13 cellular contexts compared by ENCODE assay signal in genomic region chr7:7773334-7774308, GRCh38. TPM values are rescaled to one million over a fixed set of nuclear protein-coding genes. Genes with fewer than 3 reads are reported as not detected.
A peak's percentile ranks its signal among the peaks of the same experiment; 100 is the strongest.
DNase-seq lines count a peak whose midpoint lies in the region; ATAC-seq, FAIRE-seq and TF ChIP-seq lines count a peak whose summit lies in the region.
"Had no signal": no experiment of that assay in that cellular context is flagged by ENCODE, and none has a peak within 500 bp of the region (broad histone marks: within the 10 kb centered on the region; RNA-seq: fewer than 3 reads in every experiment).

No MANE protein-coding gene starts in this region.

- TF ChIP-seq CTCF in GM12878 (IDR thresholded peaks at IDR 0.05 in 2 of 3, conservative IDR thresholded peaks at IDR 0.05 in 1 of 3; ENCODE audit: control insufficient read depth in 2 of 3, extremely low read depth in 1 of 3, insufficient read depth in 1 of 3, low read depth in 3 of 3, low read length in 3 of 3) (no peak), testis (IDR thresholded peaks at IDR 0.05) (no peak)

- no peak overlapping the region for H3K27ac ChIP-seq in GM12878 (ENCODE audit: control insufficient read depth, insufficient read depth)
- H3K27ac ChIP-seq in caudate nucleus (ENCODE audit: low read depth, low read length) = no peak overlapping the region
- H3K27ac ChIP-seq in testis = no peak overlapping the region
- H3K27ac ChIP-seq: heart left ventricle, PC-9 had no signal

- intact Hi-C loops in GM12878 (cut with micrococcal nuclease; ENCODE audit: unreplicated experiment) = loop anchor here (2.0 kb wide), 1 partner anchor 47 kb away; no protein-coding TSS in a partner anchor
- intact Hi-C loops in testis (cut with DNase I; ENCODE audit: low total_unique reads) = no loop called here

- POLR2A ChIA-PET in GM12878 (lab: Charles Lee) = interaction anchor here (0.6 to 2.5 kb wide), 12 partner anchors 9 to 203 kb away, joined by 3 to 9 read pairs (median 4); no protein-coding TSS in a partner anchor

- RAD21 ChIA-PET in GM12878 (lab: Charles Lee; ENCODE audit: unreplicated experiment) = interaction anchor here (0.5 to 4.5 kb wide), 29 partner anchors 8 to 413 kb away, joined by 3 to 39 read pairs (median 4); partner anchors contain the start of gene GLCCI1

- SMC1A ChIA-PET in GM12878 (lab: Charles Lee; ENCODE audit: uncharacterized antibody, unreplicated experiment) = interaction anchor here (0.6 to 5.6 kb wide), 35 partner anchors 8 to 415 kb away, joined by 3 to 45 read pairs (median 4); partner anchors contain the start of genes GLCCI1 and RPA3

- H3K9me3 ChIP-seq in GM12878 (replicated peaks; ENCODE audit: control insufficient read depth, insufficient read depth, low read length) (no peaks in the 10 kb centered on the region), testis (no peaks in the 10 kb centered on the region)
- H3K9me3 ChIP-seq: heart left ventricle, MG63 had no signal

- H3K36me3 ChIP-seq in GM12878 (ENCODE audit: control insufficient read depth in 2 of 2, insufficient read depth in 2 of 2, low read length in 1 of 2) = no peaks in the 10 kb centered on the region
- no peaks in the 10 kb centered on the region for H3K36me3 ChIP-seq in testis (ENCODE audit: low read depth, missing control alignments)
- H3K36me3 ChIP-seq: heart left ventricle, MG63 had no signal

- TF ChIP-seq POLR2A in GM12878 (IDR thresholded peaks at IDR 0.05; ENCODE audit: low read depth, low read length) (no peak), testis (IDR thresholded peaks at IDR 0.05) (no peak)

- CTCF ChIA-PET in GM12878 (lab: Yijun Ruan, JAX) = interaction anchor here (0.7 to 3.0 kb wide), 12 partner anchors 9 to 417 kb away, joined by 3 to 22 read pairs (median 4); no protein-coding TSS in a partner anchor

- no TSS peak for BruUV-seq in GM12878 (replicated peaks; lab: Mats Ljungman, UMichigan)

- no peak for FAIRE-seq in GM12878 (lab: Jason Lieb, UNC)

- H3K4me3 ChIP-seq in GM12878 = peak overlapping the region; percentile 2; the same call in 1 of the 2 replicates
- no peak overlapping the region for H3K4me3 ChIP-seq in testis
- H3K4me3 ChIP-seq: heart left ventricle, MG63, PC-9 had no signal

- peak overlapping the region; percentile 64 for H3K4me2 ChIP-seq in GM12878 (ENCODE audit: control insufficient read depth, insufficient read depth)
- H3K4me2 ChIP-seq: PC-9 had no signal

- peaks cover 18% of the 10 kb centered on the region for H3K4me1 ChIP-seq in GM12878 (ENCODE audit: control insufficient read depth, insufficient read depth, low read length)
- no peaks in the 10 kb centered on the region for H3K4me1 ChIP-seq in testis

- ATAC-seq in GM18511 (IDR thresholded peaks at IDR 0.05; ENCODE audit: unreplicated experiment) (peak; percentile 71), GM21390 (IDR thresholded peaks at IDR 0.05; ENCODE audit: unreplicated experiment) (peak; percentile 74), HG03095 (IDR thresholded peaks at IDR 0.05; ENCODE audit: unreplicated experiment) (peak; percentile 66), GM12878 (peak; percentile 68)
- ATAC-seq: heart left ventricle had no signal

- TF ChIP-seq EP300 in GM12878 (IDR thresholded peaks at IDR 0.05; ENCODE audit: borderline replicate concordance in 1 of 2, control insufficient read depth in 1 of 2, low read depth in 2 of 2, low read length in 2 of 2) = peak in 1 of 2 experiments; percentile 47; a peak in 2 of 4 replicates

- H3K79me2 ChIP-seq in GM12878 (ENCODE audit: control insufficient read depth, insufficient read depth, low read length) = no peaks in the 10 kb centered on the region

- H3K27me3 ChIP-seq in GM12878 (replicated peaks in 1 of 2; ENCODE audit: control insufficient read depth in 2 of 2, insufficient read depth in 2 of 2, low read length in 1 of 2) (no peaks in the 10 kb centered on the region), testis (no peaks in the 10 kb centered on the region)
- H3K27me3 ChIP-seq: heart left ventricle, MG63 had no signal

- H4K20me1 ChIP-seq in GM12878 (ENCODE audit: control insufficient read depth, insufficient read depth) = no peaks in the 10 kb centered on the region

- 33% methylated on average over 3 of the region's 3 CpGs for WGBS in GM12878 (ENCODE audit: insufficient coverage, insufficient replicate concordance, low lambda C conversion rate, missing lambda C conversion rate)
- WGBS in testis, 2 donors = 69 to 84% methylated on average over 3 of the region's 3 CpGs

- in situ Hi-C loops in GM12878 (cut with MboI) = no loop called here

- peak; percentile 47 for DNase-seq in GM12878 (ENCODE audit: low read depth, low spot score)
- DNase-seq in stimulated activated CD4-positive, alpha-beta T cell treated with anti-CD3 and anti-CD28 coated beads, Interleukin-4, amount 100 ng/mL, for 24 hours = no peak
- DNase-seq in caudate nucleus (lab: John Stamatoyannopoulos, UW) = no peak
- DNase-seq in testis = no peak
- DNase-seq in activated CD4-positive, alpha-beta T cell treated with anti-CD3 and anti-CD28 coated beads, Interleukin-2, amount 50 U/mL, for 1 hour = no peak
- DNase-seq: activated naive CD4-positive, alpha-beta T cell treated with anti-CD3 and anti-CD28 coated beads, Interleukin-2, amount 10 ng/mL, durations not matched to agents 7 days and 5 days; DMS79 treated with DMSO at 0.1 percent for 48 hours; heart left ventricle; MG63; PC-9 had no signal

- H3K9ac ChIP-seq in GM12878 (ENCODE audit: control insufficient read depth, insufficient read depth, low read length) = no peak overlapping the region

- 0 out of 2 replicates have a peak, but pooled peaks have one; percentile 1 for TF ChIP-seq RAD21 in GM12878 (IDR thresholded peaks at IDR 0.05; ENCODE audit: insufficient read depth, low read depth, low read length)

- H2AFZ ChIP-seq in GM12878 (ENCODE audit: control insufficient read depth, low read depth, low read length) = peak overlapping the region; percentile 5; the same call in 1 of the 2 replicates
- H2AFZ ChIP-seq: PC-9 had no signal

TF ChIP-seq in GM12878, 131 proteins besides CTCF, POLR2A, EP300 and RAD21 (continues in another document):
- 0 out of 2 replicates have a peak, but pooled peaks have one; percentile 3 for TF ChIP-seq GABPA (IDR thresholded peaks at IDR 0.05; ENCODE audit: low read depth)
- no peak for TF ChIP-seq BMI1 (IDR thresholded peaks at IDR 0.05; ENCODE audit: borderline replicate concordance)
- TF ChIP-seq NFYA (IDR thresholded peaks at IDR 0.05; ENCODE audit: borderline replicate concordance, low read depth, low read length) = no peak
- 0 out of 2 replicates have a peak, but pooled peaks have one; percentile 22 for TF ChIP-seq NR2C1 (IDR thresholded peaks at IDR 0.05)
- TF ChIP-seq PAX5 (IDR thresholded peaks at IDR 0.05; ENCODE audit: borderline replicate concordance, low read depth, low read length) = no peak
- TF ChIP-seq NR2F1 (conservative IDR thresholded peaks at IDR 0.05) = peak; percentile 59
- peak; percentile 36; the same call in 1 of the 2 replicates for TF ChIP-seq NFIC (IDR thresholded peaks at IDR 0.05; ENCODE audit: low read depth, low read length)
- peak; percentile 48; the same call in 1 of the 2 replicates for TF ChIP-seq TBL1XR1 (IDR thresholded peaks at IDR 0.05; ENCODE audit: low read depth, low read length)
- TF ChIP-seq ZNF217 (IDR thresholded peaks at IDR 0.05) = peak; percentile 65; the same call in 1 of the 2 replicates
- TF ChIP-seq, protein P1, sequence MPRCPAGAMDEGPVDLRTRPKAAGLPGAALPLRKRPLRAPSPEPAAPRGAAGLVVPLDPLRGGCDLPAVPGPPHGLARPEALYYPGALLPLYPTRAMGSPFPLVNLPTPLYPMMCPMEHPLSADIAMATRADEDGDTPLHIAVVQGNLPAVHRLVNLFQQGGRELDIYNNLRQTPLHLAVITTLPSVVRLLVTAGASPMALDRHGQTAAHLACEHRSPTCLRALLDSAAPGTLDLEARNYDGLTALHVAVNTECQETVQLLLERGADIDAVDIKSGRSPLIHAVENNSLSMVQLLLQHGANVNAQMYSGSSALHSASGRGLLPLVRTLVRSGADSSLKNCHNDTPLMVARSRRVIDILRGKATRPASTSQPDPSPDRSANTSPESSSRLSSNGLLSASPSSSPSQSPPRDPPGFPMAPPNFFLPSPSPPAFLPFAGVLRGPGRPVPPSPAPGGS (IDR thresholded peaks at IDR 0.05; ENCODE audit: borderline replicate concordance, insufficient read depth, low read depth, low read length, poor library complexity, severe bottlenecking) = no peak

RNA-seq across cellular contexts. Expression of gene RPA3, which starts 55.2 kb away (rescaled TPM):
- total RNA-seq in GM12878 (2013; cell fraction: nucleolus; rRNA removed) = 22.7 and 28.1 TPM in 2 replicates
- total RNA-seq in GM12878 (2014; rRNA removed) (60.2 and 75.9 TPM in 2 replicates), GM12878 (2014; rRNA removed; fragmentation: Illumina TruSeq; extraction: Trizol) (101 and 105 TPM in 2 replicates), GM12878 (2021) (92.5 and 101 TPM in 2 replicates), testis (10 to 100 TPM; 25.8 to 40.6 TPM)
- polyA plus RNA-seq in GM12878 (2011; ENCODE audit: low read depth) = 165 TPM
- polyA plus RNA-seq in GM12878 (2011; rRNA removed) (118 and 212 TPM in 2 replicates), GM12878 (2014; fragmentation: Illumina TruSeq; extraction: Trizol) (97.1 and 98.1 TPM in 2 replicates), GM12878 (2014; fragmentation: Nextera tagmentation; extraction: Ambion mirVana) (100 to 1,000 TPM; 304 to 317 TPM), GM12878 (2014; rRNA removed) (58.1 and 74.0 TPM in 2 replicates), GM12878 (2016; fragmentation: Nextera tagmentation; extraction: Ambion mirVana) (100 to 1,000 TPM; 331 to 343 TPM), testis (ENCODE audit: insufficient read depth, low read depth, low replicate concordance) (48.7 TPM)
- 42.7 and 49.6 TPM in 2 replicates for polyA plus RNA-seq in GM12878 (2011; cell fraction: cytosol; rRNA removed)
- 28.5 and 33.4 TPM in 2 replicates for polyA plus RNA-seq in GM12878 (2011; cell fraction: nucleus; rRNA removed)
- 105 and 107 TPM in 2 replicates for polyA plus RNA-seq in GM12878 (2012)
- 19.9 and 22.3 TPM in 2 replicates for polyA minus RNA-seq in GM12878 (2011; rRNA and poly(A)+ RNA removed)
- 8.8 and 15.9 TPM in 2 replicates for polyA minus RNA-seq in GM12878 (2011; cell fraction: cytosol; rRNA and poly(A)+ RNA removed)
- polyA minus RNA-seq in GM12878 (2011; cell fraction: nucleus; rRNA and poly(A)+ RNA removed) = 14.4 and 19.5 TPM in 2 replicates
